In genomic region chr20:8008733-8009132, GRCh38 we compare ENCODE assay signal across 9 cellular contexts.
"Had no signal": no experiment of that assay in that cellular context is flagged by ENCODE, and none has a peak within 500 bp of the region (broad histone marks: within the 10 kb centered on the region; RNA-seq: fewer than 3 reads in every experiment).

No MANE protein-coding gene starts in this region.

- H3K27ac Mint-ChIP-seq: H9 had no signal

- H2AFZ ChIP-seq: GM23248 had no signal

- H3K4me2 ChIP-seq: KMS-11 had no signal

- H3K27ac ChIP-seq: GM23248, KMS-11 had no signal

- H3K4me3 ChIP-seq: GM23248 had no signal

- DNase-seq: GM23248, GOT3, H9, HCEC 1CT, Kasumi-1, KBM-7 had no signal

- H3K9ac ChIP-seq: GM23248, KMS-11 had no signal

- FAIRE-seq: H54, HTR-8/SVneo had no signal

- H3K4me3 Mint-ChIP-seq: H9 had no signal

- H3K9me3 Mint-ChIP-seq: H9 had no signal
